In genomic region chr22:23531966-23532735, GRCh38 we compare ENCODE assay signal across 25 cellular contexts. TPM values are rescaled to one million over a fixed set of nuclear protein-coding genes. Genes with fewer than 3 reads are reported as not detected.
A peak's percentile ranks its signal among the peaks of the same experiment; 100 is the strongest.
DNase-seq lines count a peak whose midpoint lies in the region; ATAC-seq, FAIRE-seq and TF ChIP-seq lines count a peak whose summit lies in the region.
"Had no signal": no experiment of that assay in that cellular context is flagged by ENCODE, and none has a peak within 500 bp of the region (broad histone marks: within the 10 kb centered on the region; RNA-seq: fewer than 3 reads in every experiment).

No MANE protein-coding gene starts in this region.

- TF ChIP-seq POLR2A in GM18505 (IDR thresholded peaks at IDR 0.05; ENCODE audit: borderline replicate concordance, extremely low read depth, insufficient read depth, insufficient read length): no peak

- peaks cover 5% of the 10 kb centered on the region for H3K27me3 ChIP-seq in neural progenitor cell
- H3K27me3 ChIP-seq: pancreas, upper lobe of left lung had no signal

- H2AFZ ChIP-seq in neural progenitor cell (replicated peaks): no peak overlapping the region

- H3K9me3 ChIP-seq in kidney (ENCODE audit: control insufficient read depth in 1 of 2, low read length in 2 of 2) (no peaks in the 10 kb centered on the region), neural progenitor cell (ENCODE audit: low read depth) (no peaks in the 10 kb centered on the region)
- H3K9me3 ChIP-seq: A549; BLaER1 treated with 17β-estradiol and CSF1 and Interleukin-3, amounts not matched to agents 10 nM and 100 nM; pancreas; SJCRH30; upper lobe of left lung had no signal

- no peak overlapping the region for H3K4me3 Mint-ChIP-seq in activated T-cell treated with anti-CD3 and anti-CD28 coated beads, Interleukin-2, amount 50 U/mL, for 72 hours
- H3K4me3 Mint-ChIP-seq in neural progenitor cell: peak overlapping the region; percentile 10
- H3K4me3 Mint-ChIP-seq: T-helper 2 cell treated with Interferon-gamma antibody and Interleukin-4, amounts not matched to agents 5 μg/mL and 100 μg/mL, for 36 hours had no signal

- no peak for ATAC-seq in activated T-cell treated with anti-CD3 and anti-CD28 coated beads, Interleukin-2, amount 50 U/mL, for 72 hours (replicated peaks in 1 of 2)
- ATAC-seq in GM19023 (IDR thresholded peaks at IDR 0.05; ENCODE audit: unreplicated experiment) (no peak), GM18505 (IDR thresholded peaks at IDR 0.05; ENCODE audit: unreplicated experiment) (no peak)
- ATAC-seq: foreskin keratinocyte; GM12878; pancreas; stimulated activated naive CD8-positive, alpha-beta T cell treated with anti-CD3 and anti-CD28 coated beads, Interleukin-15, Interleukin-2, amounts not matched to agents 100 U/mL and 50 U/mL, for 24 hours had no signal

- intact Hi-C loops in kidney (cut with DNase I): no loop called here

- H3K4me1 Mint-ChIP-seq in activated T-cell treated with anti-CD3 and anti-CD28 coated beads, Interleukin-2, amount 50 U/mL, for 72 hours (ENCODE audit: low read depth): no peaks in the 10 kb centered on the region
- H3K4me1 Mint-ChIP-seq in neural progenitor cell: peaks cover 70% of the 10 kb centered on the region

- TF ChIP-seq CTCF in kidney (IDR thresholded peaks at IDR 0.05; ENCODE audit: borderline replicate concordance, extremely low read depth, insufficient read depth) (no peak), neural progenitor cell (IDR thresholded peaks at IDR 0.05) (no peak)

- no peak overlapping the region for H3K4me3 ChIP-seq in kidney (ENCODE audit: low read length in 2 of 2)
- H3K4me3 ChIP-seq in neural progenitor cell: no peak overlapping the region
- H3K4me3 ChIP-seq: A549; BLaER1 treated with 17β-estradiol and CSF1 and Interleukin-3, amounts not matched to agents 10 nM and 100 nM; GM12878; pancreas; SJCRH30; upper lobe of left lung had no signal

- H3K9me3 Mint-ChIP-seq in activated T-cell treated with anti-CD3 and anti-CD28 coated beads, Interleukin-2, amount 50 U/mL, for 72 hours: no peaks in the 10 kb centered on the region
- no peaks in the 10 kb centered on the region for H3K9me3 Mint-ChIP-seq in neural progenitor cell
- H3K9me3 Mint-ChIP-seq: T-helper 2 cell treated with Interferon-gamma antibody and Interleukin-4, amounts not matched to agents 5 μg/mL and 100 μg/mL, for 36 hours had no signal

- no peaks in the 10 kb centered on the region for H3K36me3 Mint-ChIP-seq in activated T-cell treated with anti-CD3 and anti-CD28 coated beads, Interleukin-2, amount 50 U/mL, for 72 hours (ENCODE audit: insufficient read depth in 2 of 2)
- H3K36me3 Mint-ChIP-seq in neural progenitor cell: no peaks in the 10 kb centered on the region

- H3K4me2 ChIP-seq in neural progenitor cell: peak overlapping the region; percentile 38
- H3K4me2 ChIP-seq: A549 had no signal

- FAIRE-seq in kidney (lab: Jason Lieb, UNC): no peak
- FAIRE-seq: A549, bronchial epithelial cell, pancreas had no signal

- H3K27me3 Mint-ChIP-seq in activated T-cell treated with anti-CD3 and anti-CD28 coated beads, Interleukin-2, amount 50 U/mL, for 72 hours (ENCODE audit: low read depth): no peaks in the 10 kb centered on the region
- peaks cover 2% of the 10 kb centered on the region for H3K27me3 Mint-ChIP-seq in neural progenitor cell (ENCODE audit: insufficient read depth, low read depth)

- peaks cover 4 to 15% of the 10 kb centered on the region in 2 donors for H3K4me1 ChIP-seq in kidney (ENCODE audit: control insufficient read depth in 1 of 2, insufficient read depth in 1 of 2, low read depth in 1 of 2, low read length in 2 of 2)
- peaks cover 35% of the 10 kb centered on the region for H3K4me1 ChIP-seq in neural progenitor cell
- H3K4me1 ChIP-seq: foreskin keratinocyte, pancreas had no signal

- peaks cover 8% of the 10 kb centered on the region for H3F3A ChIP-seq in neural progenitor cell (ENCODE audit: low read depth)

- H3K9ac ChIP-seq in kidney (ENCODE audit: low read length in 2 of 2): no peak overlapping the region
- H3K9ac ChIP-seq in neural progenitor cell: no peak overlapping the region

- peak; percentile 13 for DNase-seq in activated T-cell treated with anti-CD3 and anti-CD28 coated beads, Interleukin-2, amount 50 U/mL, for 1 hour
- no peak for DNase-seq in activated T-cell treated with anti-CD3 and anti-CD28 coated beads, Interleukin-2, amount 50 U/mL, for 72 hours
- DNase-seq in kidney (peak; percentile 56), neural progenitor cell (ENCODE audit: low spot score) (no peak), OCI-M2 (lab: John Stamatoyannopoulos, UW; ENCODE audit: unreplicated experiment) (no peak), midbrain (lab: John Stamatoyannopoulos, UW) (no peak)
- DNase-seq: activated CD4-positive, CD25-positive, alpha-beta regulatory T cell; DMS 273 treated with DMSO at 0.1 percent for 48 hours; foreskin keratinocyte; GF-D8; HCEC 1CT; NCI-H187; SJCRH30; stimulated activated naive CD8-positive, alpha-beta T cell treated with anti-CD3 and anti-CD28 coated beads, Interleukin-15, Interleukin-2, amounts not matched to agents 100 U/mL and 50 U/mL, for 24 hours; upper lobe of left lung had no signal

- H3K27ac Mint-ChIP-seq in activated T-cell treated with anti-CD3 and anti-CD28 coated beads, Interleukin-2, amount 50 U/mL, for 72 hours: no peak overlapping the region
- H3K27ac Mint-ChIP-seq in neural progenitor cell: peak overlapping the region; percentile 98
- H3K27ac Mint-ChIP-seq: T-helper 2 cell treated with Interferon-gamma antibody and Interleukin-4, amounts not matched to agents 5 μg/mL and 100 μg/mL, for 36 hours had no signal

- H3K27ac ChIP-seq in kidney (ENCODE audit: low read depth in 2 of 2, low read length in 2 of 2) (no peak overlapping the region), neural progenitor cell (no peak overlapping the region)
- H3K27ac ChIP-seq: foreskin keratinocyte, pancreas, SJCRH30, upper lobe of left lung had no signal

- H3K36me3 ChIP-seq in kidney (ENCODE audit: control insufficient read depth in 1 of 2, insufficient read depth in 2 of 2, low read length in 2 of 2): no peaks in the 10 kb centered on the region
- H3K36me3 ChIP-seq in neural progenitor cell: no peaks in the 10 kb centered on the region
- H3K36me3 ChIP-seq: BLaER1 treated with 17β-estradiol and CSF1 and Interleukin-3, amounts not matched to agents 10 nM and 100 nM; pancreas; SJCRH30; upper lobe of left lung had no signal

- H3K79me2 ChIP-seq in neural progenitor cell (ENCODE audit: low read depth): no peaks in the 10 kb centered on the region

- H4K20me1 ChIP-seq in neural progenitor cell (ENCODE audit: low read depth): no peaks in the 10 kb centered on the region
- H4K20me1 ChIP-seq: BLaER1 treated with 17β-estradiol and CSF1 and Interleukin-3, amounts not matched to agents 10 nM and 100 nM had no signal

RNA-seq across cellular contexts. Expression of gene IGLL1, which starts 47.9 kb away (rescaled TPM):
- total RNA-seq in activated T-cell treated with anti-CD3 and anti-CD28 coated beads, Interleukin-2, amount 50 U/mL, for 72 hours: not detected
- total RNA-seq in kidney (not detected), neural progenitor cell (ENCODE audit: low replicate concordance) (not detected in 2 replicates)
- not detected for polyA plus RNA-seq in kidney (ENCODE audit: insufficient read depth, low read depth, low replicate concordance)
- total RNA-seq: bronchial epithelial cell, dermis microvascular lymphatic vessel endothelial cell, epithelial cell of proximal tubule, foreskin keratinocyte, GM12878, pancreas, upper lobe of left lung had no signal
- polyA plus RNA-seq: A549, foreskin keratinocyte, GM12878 had no signal

Comparison
In these comparisons a context has a peak if more than half of its experiments do, and no peak if none do; other contexts are left out.
1. DNase-seq: peak in activated T-cell treated with anti-CD3 and anti-CD28 coated beads, Interleukin-2, amount 50 U/mL, for 1 hour (single experiment) and kidney (single experiment); none in activated T-cell treated with anti-CD3 and anti-CD28 coated beads, Interleukin-2, amount 50 U/mL, for 72 hours (0 of 2), neural progenitor cell (single experiment), OCI-M2 (single experiment) and midbrain (single experiment).